In the genomic region with DNA sequence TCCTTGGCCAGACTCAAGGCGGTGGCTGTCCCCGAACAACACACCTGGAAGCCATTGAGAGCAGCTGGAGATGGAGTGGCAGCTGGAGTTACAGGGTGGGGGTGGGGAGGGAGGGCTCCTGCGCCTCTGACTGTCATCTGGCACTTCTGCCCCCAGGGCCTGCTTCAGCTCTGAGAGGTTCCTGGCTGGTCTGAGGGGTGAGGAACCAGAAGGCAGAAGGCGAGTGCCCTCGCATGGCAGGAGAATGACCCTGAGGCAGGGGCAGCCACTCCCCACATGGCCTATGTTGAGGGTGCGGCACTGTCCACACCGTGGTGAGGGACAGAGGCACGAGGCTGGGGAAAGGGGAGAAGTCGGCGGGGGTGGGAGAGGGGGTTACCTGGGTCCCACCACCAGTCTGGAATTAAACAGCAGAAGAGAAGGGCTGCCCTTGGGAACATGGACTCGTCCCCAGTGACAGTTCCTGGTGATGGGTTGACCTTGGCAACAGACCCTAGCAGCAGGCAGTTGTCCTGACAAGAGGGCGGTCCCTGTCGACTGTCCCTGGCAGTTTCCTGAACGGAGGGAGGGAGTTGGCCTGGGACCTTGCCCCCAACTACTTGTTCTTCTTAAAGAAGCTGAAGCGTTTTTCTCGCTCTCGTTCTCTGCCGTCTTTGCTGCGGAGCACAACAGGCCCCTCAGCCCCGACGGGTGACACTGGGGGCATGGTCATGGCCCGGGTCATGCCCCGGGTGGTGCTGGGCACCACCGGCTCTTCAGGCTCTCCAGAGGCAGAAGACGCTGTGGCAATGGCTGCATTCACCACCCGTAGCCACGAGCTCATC, we compare ENCODE assay signal across 20 cellular contexts. TPM values are rescaled to one million over a fixed set of nuclear protein-coding genes. Genes with fewer than 3 reads are reported as not detected.
A peak's percentile ranks its signal among the peaks of the same experiment; 100 is the strongest.
DNase-seq lines count a peak whose midpoint lies in the region; ATAC-seq and TF ChIP-seq lines count a peak whose summit lies in the region.
"Had no signal": no experiment of that assay in that cellular context is flagged by ENCODE, and none has a peak within 500 bp of the region (broad histone marks: within the 10 kb centered on the region; RNA-seq: fewer than 3 reads in every experiment).

No MANE protein-coding gene starts in this region.

- ATAC-seq in HG03175 (IDR thresholded peaks at IDR 0.05; ENCODE audit: unreplicated experiment), result no peak
- ATAC-seq: activated CD8-positive, alpha-beta T cell treated with anti-CD3 and anti-CD28 coated beads for 36 hours; T-cell had no signal

- peaks cover 7% of the 10 kb centered on the region for H3K36me3 Mint-ChIP-seq in glutamatergic neuron (ENCODE audit: unreplicated experiment)
- no peaks in the 10 kb centered on the region for H3K36me3 Mint-ChIP-seq in osteocyte (ENCODE audit: unreplicated experiment)
- H3K36me3 Mint-ChIP-seq: T-cell had no signal

- no peak overlapping the region for H3K4me3 ChIP-seq in smooth muscle cell
- H3K4me3 ChIP-seq: BLaER1, Peyer's patch, testis had no signal

- H3K9me3 ChIP-seq in smooth muscle cell (replicated peaks; ENCODE audit: low read depth), result no peaks in the 10 kb centered on the region
- H3K9me3 ChIP-seq: neutrophil, Peyer's patch, testis had no signal

- no peaks in the 10 kb centered on the region for H3K4me1 ChIP-seq in smooth muscle cell (ENCODE audit: low read depth)
- H3K4me1 ChIP-seq: Peyer's patch, testis had no signal

- no peak overlapping the region for H3K4me3 Mint-ChIP-seq in glutamatergic neuron (ENCODE audit: unreplicated experiment)
- H3K4me3 Mint-ChIP-seq in osteocyte (ENCODE audit: unreplicated experiment), result no peak overlapping the region
- H3K4me3 Mint-ChIP-seq: activated CD8-positive, alpha-beta T cell treated with anti-CD3 and anti-CD28 coated beads for 36 hours; T-cell had no signal

- no peak for TF ChIP-seq CTCF in glutamatergic neuron (IDR thresholded peaks at IDR 0.05; ENCODE audit: partially characterized antibody, unreplicated experiment)
- TF ChIP-seq CTCF in smooth muscle cell (IDR thresholded peaks at IDR 0.05; ENCODE audit: borderline replicate concordance, insufficient read depth, poor library complexity, severe bottlenecking), result no peak
- TF ChIP-seq CTCF in osteocyte (IDR thresholded peaks at IDR 0.05), result no peak

- H3K4me1 Mint-ChIP-seq in glutamatergic neuron (ENCODE audit: low read depth, unreplicated experiment) (peaks cover 13% of the 10 kb centered on the region), osteocyte (ENCODE audit: unreplicated experiment) (peaks cover 3% of the 10 kb centered on the region)
- H3K4me1 Mint-ChIP-seq: T-cell had no signal

- H3F3A ChIP-seq in smooth muscle cell (ENCODE audit: low read depth), result no peaks in the 10 kb centered on the region

- peak overlapping the region; percentile 66 for H3K27ac ChIP-seq in smooth muscle cell (ENCODE audit: low read depth)
- H3K27ac ChIP-seq: 22Rv1, BLaER1, neutrophil, Peyer's patch, testis had no signal

- H2AFZ ChIP-seq in smooth muscle cell (ENCODE audit: low read depth), result no peak overlapping the region

- H3K27me3 Mint-ChIP-seq in glutamatergic neuron (ENCODE audit: unreplicated experiment) (peaks cover 18% of the 10 kb centered on the region), osteocyte (ENCODE audit: unreplicated experiment) (no peaks in the 10 kb centered on the region)
- H3K27me3 Mint-ChIP-seq: activated CD8-positive, alpha-beta T cell treated with anti-CD3 and anti-CD28 coated beads for 36 hours; T-cell had no signal

- H4K20me1 ChIP-seq in smooth muscle cell (ENCODE audit: low read depth), result no peaks in the 10 kb centered on the region
- H4K20me1 ChIP-seq: BLaER1 had no signal

- H3K9ac ChIP-seq in smooth muscle cell (ENCODE audit: low read depth), result no peak overlapping the region
- H3K9ac ChIP-seq: BLaER1 had no signal

- H3K27ac Mint-ChIP-seq in glutamatergic neuron (ENCODE audit: unreplicated experiment) (peak overlapping the region; percentile 83), osteocyte (ENCODE audit: unreplicated experiment) (no peak overlapping the region)
- H3K27ac Mint-ChIP-seq: activated CD8-positive, alpha-beta T cell treated with anti-CD3 and anti-CD28 coated beads for 36 hours; T-cell had no signal

- no peaks in the 10 kb centered on the region for H3K36me3 ChIP-seq in smooth muscle cell (ENCODE audit: low read depth)
- H3K36me3 ChIP-seq: neutrophil, Peyer's patch had no signal

- H3K27me3 ChIP-seq in smooth muscle cell (ENCODE audit: low read depth), result no peaks in the 10 kb centered on the region
- H3K27me3 ChIP-seq: BLaER1, neutrophil, Peyer's patch, testis had no signal

- DNase-seq in DMS53 (lab: John Stamatoyannopoulos, UW) (peak; percentile 46), DMS53 treated with DMSO at 0.1 percent for 48 hours (lab: John Stamatoyannopoulos, UW; ENCODE audit: unreplicated experiment) (no peak), NCI-H524 treated with DMSO at 0.1 percent for 48 hours (lab: John Stamatoyannopoulos, UW) (peak; percentile 20), glutamatergic neuron (no peak), smooth muscle cell (lab: John Stamatoyannopoulos, UW; ENCODE audit: unreplicated experiment) (no peak), glomerular visceral epithelial cell (ENCODE audit: extremely low spot score) (no peak), osteocyte (ENCODE audit: extremely low spot score, unreplicated experiment) (no peak)
- DNase-seq: activated CD8-positive, alpha-beta T cell treated with anti-CD3 and anti-CD28 coated beads for 36 hours; DMS153; midbrain; NCI-H146; NCI-H82; Peyer's patch; stimulated activated CD4-positive, alpha-beta T cell treated with anti-CD3 and anti-CD28 coated beads, Interleukin-4, amount 100 ng/mL, for 1 hour; T-cell; testis had no signal

- H3K9me3 Mint-ChIP-seq in glutamatergic neuron (ENCODE audit: unreplicated experiment) (peaks cover 24% of the 10 kb centered on the region), osteocyte (ENCODE audit: unreplicated experiment) (no peaks in the 10 kb centered on the region)
- H3K9me3 Mint-ChIP-seq: activated CD8-positive, alpha-beta T cell treated with anti-CD3 and anti-CD28 coated beads for 36 hours; T-cell had no signal

- WGBS in smooth muscle cell (ENCODE audit: low lambda C conversion rate), result 90% methylated on average over 25 of the region's 27 CpGs

- no peak overlapping the region for H3K4me2 ChIP-seq in smooth muscle cell
- H3K4me2 ChIP-seq: BLaER1 had no signal

- H3K79me2 ChIP-seq in smooth muscle cell (ENCODE audit: low read depth), result no peaks in the 10 kb centered on the region

RNA-seq across cellular contexts. Expression of gene RBM4B, which starts 7.8 kb away (rescaled TPM):
- 61.2 TPM for total RNA-seq in glutamatergic neuron (ENCODE audit: unreplicated experiment)
- 17.0 and 17.6 TPM in 2 replicates for total RNA-seq in smooth muscle cell
- 17.8 and 23.7 TPM in 2 replicates for polyA plus RNA-seq in smooth muscle cell
- 31.2 and 31.4 TPM in 2 replicates for total RNA-seq in osteocyte

RNA-seq across cellular contexts. Expression of gene SPTBN2, which starts 43.5 kb away (rescaled TPM):
- total RNA-seq in glutamatergic neuron (ENCODE audit: unreplicated experiment) (371 TPM), smooth muscle cell (15.6 and 20.9 TPM in 2 replicates), osteocyte (12.6 and 12.9 TPM in 2 replicates)
- 15.7 and 18.3 TPM in 2 replicates for polyA plus RNA-seq in smooth muscle cell

RNA-seq across cellular contexts. Expression of gene RBM4, which starts 47.0 kb away (rescaled TPM):
- total RNA-seq in glutamatergic neuron (ENCODE audit: unreplicated experiment), result 244 TPM
- total RNA-seq in smooth muscle cell, result 110 and 125 TPM in 2 replicates
- 121 and 150 TPM in 2 replicates for polyA plus RNA-seq in smooth muscle cell
- 158 and 167 TPM in 2 replicates for total RNA-seq in osteocyte

Comparison
In these comparisons a context has a peak if more than half of its experiments do, and no peak if none do; other contexts are left out.
1. DNase-seq: peak in DMS53 (single experiment) and NCI-H524 treated with DMSO at 0.1 percent for 48 hours (single experiment); none in DMS53 treated with DMSO at 0.1 percent for 48 hours (single experiment), glutamatergic neuron (single experiment), smooth muscle cell (single experiment), glomerular visceral epithelial cell (single experiment) and osteocyte (single experiment).
2. RNA of gene SPTBN2, which starts 43.5 kb away (total RNA-seq): 371 TPM in glutamatergic neuron (single experiment); 15.6 to 20.9 TPM in smooth muscle cell and 12.6 to 12.9 TPM in osteocyte; every median in the first group is over 10 times any median in the second.